1 cellular context compared by ENCODE assay signal in genomic region chr19:43639507-43640423, GRCh38.
TF ChIP-seq lines count a peak whose summit lies in the region.

Gene CADM4, minus strand, starts transcription at chr19:43639850. Its CDS starts 60 bp downstream, at chr19:43639790.

TF ChIP-seq in IMR-90, 13 proteins besides CTCF, POLR2A, EP300 and RAD21 (continued from another document):
- TF ChIP-seq USF2 (IDR thresholded peaks at IDR 0.05; ENCODE audit: low read depth, low read length) (no peak), BHLHE40 (IDR thresholded peaks at IDR 0.05; ENCODE audit: low read depth, low read length) (no peak), MAZ (IDR thresholded peaks at IDR 0.05; ENCODE audit: borderline replicate concordance, low read depth, low read length) (no peak)
